Comparison of ENCODE assay signal across 11 cellular contexts in the genomic region with DNA sequence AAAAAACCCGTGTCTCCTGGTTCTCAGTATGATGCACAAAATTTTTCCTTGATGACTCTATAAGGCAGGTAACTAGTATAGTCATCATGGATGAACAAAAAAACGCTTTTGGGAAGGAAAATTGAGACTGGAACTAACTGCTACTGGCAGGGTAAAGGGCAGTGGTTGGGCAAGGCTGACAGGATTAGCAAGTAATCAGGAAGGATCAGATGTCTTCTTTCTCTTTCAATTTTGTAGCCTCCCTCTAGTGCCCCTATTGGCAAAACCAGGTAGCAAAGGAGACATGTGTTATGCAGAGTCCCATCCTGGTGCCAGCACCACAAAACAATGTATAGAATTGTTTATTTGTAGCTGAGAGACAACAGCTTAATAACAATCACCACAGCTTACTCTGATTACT. TPM values are rescaled to one million over a fixed set of nuclear protein-coding genes. Genes with fewer than 3 reads are reported as not detected.
DNase-seq lines count a peak whose midpoint lies in the region; ATAC-seq and TF ChIP-seq lines count a peak whose summit lies in the region.
"Had no signal": no experiment of that assay in that cellular context is flagged by ENCODE, and none has a peak within 500 bp of the region (broad histone marks: within the 10 kb centered on the region; RNA-seq: fewer than 3 reads in every experiment).

No MANE protein-coding gene starts in this region.

- TF ChIP-seq CTCF in CD14-positive monocyte (IDR thresholded peaks at IDR 0.05), result peak; percentile 62
- TF ChIP-seq CTCF in fibroblast of villous mesenchyme (IDR thresholded peaks at IDR 0.05; ENCODE audit: insufficient read depth, low read depth, low read length), result peak; percentile 17

- no peak overlapping the region for H3K4me3 ChIP-seq in fibroblast of villous mesenchyme (ENCODE audit: low read depth, low read length)
- H3K4me3 ChIP-seq: ovary had no signal

- no peaks in the 10 kb centered on the region for H3K36me3 Mint-ChIP-seq in CD14-positive monocyte
- H3K36me3 Mint-ChIP-seq: CD4-positive, alpha-beta memory T cell had no signal

- H3K4me1 Mint-ChIP-seq in CD14-positive monocyte, result peaks cover 4% of the 10 kb centered on the region
- H3K4me1 Mint-ChIP-seq: CD4-positive, alpha-beta memory T cell had no signal

- no peaks in the 10 kb centered on the region for H3K9me3 Mint-ChIP-seq in CD14-positive monocyte

- intact Hi-C loops in CD14-positive monocyte (cut with micrococcal nuclease), result no loop called here

- no peak for DNase-seq in CD14-positive monocyte (ENCODE audit: low spot score)
- peak; percentile 60 to 69 for DNase-seq in NCI-H524 (lab: John Stamatoyannopoulos, UW)
- DNase-seq in fibroblast of villous mesenchyme (ENCODE audit: low read depth), result no peak
- DNase-seq in NCI-H1048 (lab: John Stamatoyannopoulos, UW), result no peak
- DNase-seq in middle frontal gyrus (ENCODE audit: extremely low spot score, low spot score), result no peak
- DNase-seq in stimulated activated CD4-positive, alpha-beta T cell treated with anti-CD3 and anti-CD28 coated beads, Interleukin-4, amount 100 ng/mL, for 24 hours, result no peak
- DNase-seq: CD4-positive, alpha-beta memory T cell; ovary; stimulated activated CD8-positive, alpha-beta memory T cell treated with anti-CD3 and anti-CD28 coated beads, Interleukin-4, amount 100 ng/mL, for 48 hours had no signal

- peak overlapping the region in 1 of 7 donors; percentile 45 for H3K27ac Mint-ChIP-seq in CD14-positive monocyte
- H3K27ac Mint-ChIP-seq: CD4-positive, alpha-beta memory T cell had no signal

- no peak overlapping the region for H3K4me3 Mint-ChIP-seq in CD14-positive monocyte

- H3K27me3 Mint-ChIP-seq in CD14-positive monocyte (ENCODE audit: low read depth in 3 of 3), result no peaks in the 10 kb centered on the region
- H3K27me3 Mint-ChIP-seq: CD4-positive, alpha-beta memory T cell had no signal

- peak; percentile 77 for ATAC-seq in GM21723 (IDR thresholded peaks at IDR 0.05; ENCODE audit: unreplicated experiment)
- no peak for ATAC-seq in GM21447 (IDR thresholded peaks at IDR 0.05; ENCODE audit: unreplicated experiment)

RNA-seq across cellular contexts. Expression of gene SLITRK4, which starts 12.8 kb away (rescaled TPM):
- polyA plus RNA-seq in CD14-positive monocyte, result 10 to 100 TPM; 11.6 to 13.2 TPM
- 3.0 and 6.1 TPM in 2 replicates for total RNA-seq in fibroblast of villous mesenchyme
- total RNA-seq: CD4-positive, alpha-beta memory T cell had no signal
- polyA plus RNA-seq: CD4-positive, alpha-beta memory T cell had no signal

Comparison
In these comparisons a context has a peak if more than half of its experiments do, and no peak if none do; other contexts are left out.
1. DNase-seq: peak in NCI-H524 (2 of 2); none in CD14-positive monocyte (single experiment), fibroblast of villous mesenchyme (single experiment), NCI-H1048 (single experiment), middle frontal gyrus (single experiment) and stimulated activated CD4-positive, alpha-beta T cell treated with anti-CD3 and anti-CD28 coated beads, Interleukin-4, amount 100 ng/mL, for 24 hours (single experiment).